Comparison of ENCODE assay signal across 10 cellular contexts in the genomic region with DNA sequence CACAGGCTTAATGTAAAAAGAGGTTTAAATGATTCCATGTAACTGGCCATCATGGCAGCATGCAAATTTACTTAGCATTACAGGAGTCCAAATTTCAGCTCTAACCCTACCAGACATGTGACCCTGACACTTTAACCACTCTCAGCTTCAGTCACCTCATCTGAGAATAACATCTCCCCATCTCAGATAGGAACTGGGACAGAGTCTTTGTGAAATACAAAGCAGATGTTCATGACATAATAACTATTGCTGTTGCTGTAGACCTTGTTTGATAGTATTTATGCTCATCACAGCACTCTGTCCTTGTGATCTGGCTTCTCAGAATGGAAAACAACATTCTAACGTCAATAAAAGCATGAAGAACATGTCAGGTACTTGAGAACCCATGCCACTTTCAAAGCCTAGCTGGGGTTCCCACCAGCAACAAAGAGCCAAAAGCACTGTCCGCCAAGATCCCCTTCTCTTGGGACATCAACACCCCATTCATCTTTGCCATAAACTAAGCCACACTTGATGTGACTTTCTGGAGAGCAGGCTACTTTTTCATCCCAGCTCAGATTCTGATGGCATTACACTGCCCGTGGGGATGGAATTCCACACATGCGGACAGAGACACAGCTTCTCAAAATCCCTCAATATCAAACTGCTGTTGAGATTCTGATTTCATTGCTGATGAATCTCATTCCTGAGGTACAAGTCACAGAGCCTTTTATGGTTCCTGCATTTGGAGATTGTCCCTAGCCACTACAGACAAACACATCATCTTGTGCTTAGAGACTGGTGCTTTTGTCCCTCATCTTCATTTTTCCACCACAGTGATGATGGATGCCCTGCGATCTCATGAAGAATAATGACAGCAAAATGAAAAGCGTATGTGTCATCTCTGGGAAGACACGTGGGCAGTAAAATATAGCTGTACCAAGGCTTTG.
DNase-seq lines count a peak whose midpoint lies in the region; ATAC-seq and FAIRE-seq lines count a peak whose summit lies in the region.
"Had no signal": no experiment of that assay in that cellular context is flagged by ENCODE, and none has a peak within 500 bp of the region (broad histone marks: within the 10 kb centered on the region; RNA-seq: fewer than 3 reads in every experiment).

No MANE protein-coding gene starts in this region.

- peak; percentile 78 for ATAC-seq in HG03175 (IDR thresholded peaks at IDR 0.05; ENCODE audit: unreplicated experiment)

- peak; percentile 76 for DNase-seq in AG08395 (ENCODE audit: low spot score)
- DNase-seq in GM19239 (ENCODE audit: insufficient read length, low spot score) = no peak
- no peak for DNase-seq in caudate nucleus (lab: John Stamatoyannopoulos, UW)
- no peak for DNase-seq in NCI-H510A treated with DMSO at 0.1 percent for 48 hours (lab: John Stamatoyannopoulos, UW)
- no peak for DNase-seq in SKM-1 treated with dmso at 0.1 percent for 144 hours (lab: John Stamatoyannopoulos, UW; ENCODE audit: unreplicated experiment)
- no peak for DNase-seq in iPS-NIHi7 (ENCODE audit: extremely low spot score)
- DNase-seq in GM19240 (ENCODE audit: insufficient read length, low spot score) = no peak

- peak; percentile 98 for FAIRE-seq in GM19239 (lab: Jason Lieb, UNC)
- FAIRE-seq: G401.6 had no signal

- peak overlapping the region; percentile 74 for H3K27ac ChIP-seq in caudate nucleus (ENCODE audit: low read depth, low read length)
- H3K27ac ChIP-seq: VCaP had no signal
